14 cellular contexts compared by ENCODE assay signal in the genomic region with DNA sequence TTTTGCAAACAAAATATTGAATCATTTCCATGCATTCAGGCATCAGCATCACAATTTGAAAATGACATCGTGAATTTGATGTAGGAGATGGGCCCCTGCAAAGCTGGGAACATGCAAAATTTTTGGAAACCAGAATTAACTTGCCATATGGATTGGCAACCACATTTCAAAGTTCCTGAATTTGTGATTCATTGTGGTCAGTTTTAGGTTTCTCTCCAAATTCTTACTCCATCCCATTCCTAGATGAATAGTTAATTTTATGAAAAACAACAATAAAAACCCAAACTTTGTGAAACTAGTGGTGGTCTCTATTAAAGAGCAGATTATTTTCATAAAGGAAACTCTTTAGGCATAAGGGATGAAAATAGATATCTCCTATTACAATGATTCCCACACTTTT.
DNase-seq lines count a peak whose midpoint lies in the region; ATAC-seq and TF ChIP-seq lines count a peak whose summit lies in the region.
"Had no signal": no experiment of that assay in that cellular context is flagged by ENCODE, and none has a peak within 500 bp of the region (broad histone marks: within the 10 kb centered on the region; RNA-seq: fewer than 3 reads in every experiment).

No MANE protein-coding gene starts in this region.

- H3K4me1 Mint-ChIP-seq in glutamatergic neuron (ENCODE audit: low read depth, unreplicated experiment), result peaks cover 8% of the 10 kb centered on the region

- no peaks in the 10 kb centered on the region for H3K36me3 Mint-ChIP-seq in glutamatergic neuron (ENCODE audit: unreplicated experiment)

- no peaks in the 10 kb centered on the region for H3K27me3 Mint-ChIP-seq in glutamatergic neuron (ENCODE audit: unreplicated experiment)

- TF ChIP-seq CTCF in glutamatergic neuron (IDR thresholded peaks at IDR 0.05; ENCODE audit: partially characterized antibody, unreplicated experiment), result no peak

- no peak overlapping the region for H3K27ac Mint-ChIP-seq in glutamatergic neuron (ENCODE audit: unreplicated experiment)
- H3K27ac Mint-ChIP-seq: CD4-positive, alpha-beta T cell had no signal

- no peak for ATAC-seq in GM19455 (IDR thresholded peaks at IDR 0.05; ENCODE audit: unreplicated experiment)
- ATAC-seq: A549, HCT116, HepG2 had no signal

- H3K9me3 Mint-ChIP-seq in glutamatergic neuron (ENCODE audit: unreplicated experiment), result no peaks in the 10 kb centered on the region
- H3K9me3 Mint-ChIP-seq: CD4-positive, alpha-beta T cell had no signal

- H3K4me3 Mint-ChIP-seq in glutamatergic neuron (ENCODE audit: unreplicated experiment), result no peak overlapping the region
- H3K4me3 Mint-ChIP-seq: CD4-positive, alpha-beta T cell had no signal

- DNase-seq in EH (ENCODE audit: low read depth), result peak; percentile 11
- DNase-seq in RPMI7951 (ENCODE audit: low read depth), result peak; percentile 51
- peak; percentile 87 for DNase-seq in fibroblast of peridontal ligament (ENCODE audit: extremely low read depth)
- DNase-seq in glutamatergic neuron, result no peak
- no peak for DNase-seq in NCI-H146 (lab: John Stamatoyannopoulos, UW)
- DNase-seq in NCI-H748 (lab: John Stamatoyannopoulos, UW; ENCODE audit: unreplicated experiment), result no peak
- DNase-seq: C1 segment of cervical spinal cord; Calu3; CD4-positive, alpha-beta T cell; DMS 273 treated with DMSO at 0.1 percent for 48 hours had no signal

Comparison
In these comparisons a context has a peak if more than half of its experiments do, and no peak if none do; other contexts are left out.
1. DNase-seq: peak in EH (single experiment), RPMI7951 (single experiment) and fibroblast of peridontal ligament (single experiment); none in glutamatergic neuron (single experiment), NCI-H146 (single experiment) and NCI-H748 (single experiment).